ENCODE assay signal across 8 cellular contexts in genomic region chr17:7834891-7835817, GRCh38. TPM values are rescaled to one million over a fixed set of nuclear protein-coding genes. Genes with fewer than 3 reads are reported as not detected.
A peak's percentile ranks its signal among the peaks of the same experiment; 100 is the strongest.
DNase-seq lines count a peak whose midpoint lies in the region; ATAC-seq and TF ChIP-seq lines count a peak whose summit lies in the region.

No MANE protein-coding gene starts in this region.

- peaks cover 29% of the 10 kb centered on the region for H3K36me3 Mint-ChIP-seq in CD4-positive, alpha-beta T cell (ENCODE audit: low read depth)

- DNase-seq in CD4-positive, alpha-beta T cell, result peak; percentile 74 to 95 (median 83)
- DNase-seq in GM20000 (ENCODE audit: low spot score), result peak; percentile 94
- peak in 70 of 76 experiments; percentile 50 to 95 (median 90) for DNase-seq in HUDEP-2 (lab: John Stamatoyannopoulos, UW; ENCODE audit: unreplicated experiment in 76 of 76)
- peak; percentile 89 to 93 for DNase-seq in NOMO-1 (lab: John Stamatoyannopoulos, UW; ENCODE audit: unreplicated experiment in 2 of 2)
- peak; percentile 80 to 85 for DNase-seq in activated CD8-positive, alpha-beta memory T cell treated with anti-CD3 and anti-CD28 coated beads for 4 hours (ENCODE audit: low read depth in 2 of 2)
- peak; percentile 93 for DNase-seq in effector CD8-positive, alpha-beta T cell (lab: John Stamatoyannopoulos, UW)
- peak; percentile 99 to 100 for DNase-seq in lung microvascular endothelial cell (ENCODE audit: low read depth in 2 of 2)
- DNase-seq in stimulated activated CD4-positive, alpha-beta T cell treated with anti-CD3 and anti-CD28 coated beads, TNF-alpha, amount 100 ng/mL, for 24 hours (ENCODE audit: low read depth in 3 of 3), result peak; percentile 79 to 93 (median 81)

- POLR2A ChIA-PET in CD4-positive, alpha-beta T cell (lab: Charles Lee), result interaction anchor here (0.5 to 4.8 kb wide), 27 partner anchors 10 to 1131 kb away, joined by 3 to 83 read pairs (median 5); partner anchors contain the start of genes CNTROB, CTC1, CYB5D1 and MPDU1

- no peaks in the 10 kb centered on the region for H3K9me3 Mint-ChIP-seq in CD4-positive, alpha-beta T cell

- H3K9me3 ChIP-seq in CD4-positive, alpha-beta T cell (ENCODE audit: control insufficient read depth, low read length), result no peaks in the 10 kb centered on the region

- peak; percentile 54 for ATAC-seq in CD4-positive, alpha-beta T cell (ENCODE audit: poor library complexity)

- H3K27ac ChIP-seq in CD4-positive, alpha-beta T cell (ENCODE audit: low read depth, low read length), result peak overlapping the region; percentile 98

- H3K4me1 Mint-ChIP-seq in CD4-positive, alpha-beta T cell (ENCODE audit: low read depth), result peaks cover 42% of the 10 kb centered on the region

- H3K27me3 ChIP-seq in CD4-positive, alpha-beta T cell (ENCODE audit: control insufficient read depth, insufficient read depth, low read length), result no peaks in the 10 kb centered on the region

- H3K27ac Mint-ChIP-seq in CD4-positive, alpha-beta T cell, result peak overlapping the region; percentile 98

- peak overlapping the region; percentile 93 for H3K4me3 Mint-ChIP-seq in CD4-positive, alpha-beta T cell

- CTCF ChIA-PET in CD4-positive, alpha-beta T cell (lab: Charles Lee), result interaction anchor here (0.5 to 2.9 kb wide), 20 partner anchors 8 to 155 kb away, joined by 3 to 28 read pairs (median 4); partner anchors contain the start of genes CYB5D1, NAA38 and WRAP53

- peaks cover 4% of the 10 kb centered on the region for H3K27me3 Mint-ChIP-seq in CD4-positive, alpha-beta T cell

- TF ChIP-seq CTCF in CD4-positive, alpha-beta T cell (IDR thresholded peaks at IDR 0.05), result peak; percentile 84
- TF ChIP-seq CTCF in GM20000 (IDR thresholded peaks at IDR 0.05; ENCODE audit: extremely low read depth, missing control alignments), result peak; percentile 92

- intact Hi-C loops in CD4-positive, alpha-beta T cell (cut with DNase I, micrococcal nuclease), result loop anchor here (1.0 to 10.0 kb wide), 9 partner anchors 7 to 322 kb away; partner anchors contain the start of genes NAA38 (in 2 of the 2), PER1 (in 1 of the 2), TP53 (in 1 of the 2) and WRAP53 (in 1 of the 2)

RNA-seq across cellular contexts. Expression of gene KDM6B, which starts 1.1 kb away (rescaled TPM):
- 100 to 1,000 TPM; 189 to 191 TPM for total RNA-seq in CD4-positive, alpha-beta T cell
- total RNA-seq in lung microvascular endothelial cell, result 1.3 and 1.8 TPM in 2 replicates

RNA-seq across cellular contexts. Expression of gene TMEM88, which starts 19.7 kb away (rescaled TPM):
- 10 to 100 TPM; 29.3 to 29.6 TPM for total RNA-seq in CD4-positive, alpha-beta T cell
- total RNA-seq in lung microvascular endothelial cell, result 7.1 and 22.7 TPM in 2 replicates

RNA-seq across cellular contexts. Expression of gene NAA38, which starts 22.2 kb away (rescaled TPM):
- 10 to 100 TPM; 15.4 to 16.3 TPM for total RNA-seq in CD4-positive, alpha-beta T cell
- 152 and 178 TPM in 2 replicates for total RNA-seq in lung microvascular endothelial cell

RNA-seq across cellular contexts. Expression of gene CYB5D1, which starts 22.6 kb away (rescaled TPM):
- 1 to 10 TPM; 8.7 TPM for total RNA-seq in CD4-positive, alpha-beta T cell
- 4.6 and 5.6 TPM in 2 replicates for total RNA-seq in lung microvascular endothelial cell

RNA-seq across cellular contexts. Expression of gene CHD3, which starts 53.4 kb away (rescaled TPM):
- 100 to 1,000 TPM; 263 to 297 TPM for total RNA-seq in CD4-positive, alpha-beta T cell
- 58.0 and 58.7 TPM in 2 replicates for total RNA-seq in lung microvascular endothelial cell

Comparison
In these comparisons a context has a peak if more than half of its experiments do, and no peak if none do; other contexts are left out.
1. Peak in every context shown above with its lines: DNase-seq, ATAC-seq and H3K27ac ChIP-seq.
2. RNA of gene KDM6B, which starts 1.1 kb away (total RNA-seq): 189 to 191 TPM in CD4-positive, alpha-beta T cell; 1.3 to 1.8 TPM in lung microvascular endothelial cell; every median in the first group is over 10 times any median in the second.